8 cellular contexts compared by ENCODE assay signal in genomic region chr3:159764211-159765024, GRCh38.
DNase-seq lines count a peak whose midpoint lies in the region; ATAC-seq and TF ChIP-seq lines count a peak whose summit lies in the region.

No MANE protein-coding gene starts in this region.

- H3K4me3 ChIP-seq in CD8-positive, alpha-beta T cell (ENCODE audit: low read depth, low read length) = no peak overlapping the region
- H3K4me3 ChIP-seq in parathyroid adenoma (ENCODE audit: low read depth, low read length) = peak overlapping the region; percentile 59

- CTCF ChIA-PET in CD8-positive, alpha-beta T cell (lab: Charles Lee) = no interaction called here

- no peak overlapping the region for H3K9ac ChIP-seq in parathyroid adenoma

- H3K4me1 Mint-ChIP-seq in CD8-positive, alpha-beta T cell (ENCODE audit: low read depth) = peaks cover 13% of the 10 kb centered on the region

- no peaks in the 10 kb centered on the region for H3K36me3 ChIP-seq in CD8-positive, alpha-beta T cell (ENCODE audit: insufficient read depth, low read length)
- H3K36me3 ChIP-seq in parathyroid adenoma (ENCODE audit: control insufficient read depth, insufficient read depth, low read length) = no peaks in the 10 kb centered on the region

- H3K4me3 Mint-ChIP-seq in CD8-positive, alpha-beta T cell = peak overlapping the region; percentile 51

- H3K36me3 Mint-ChIP-seq in CD8-positive, alpha-beta T cell = no peaks in the 10 kb centered on the region

- no peak overlapping the region for H3K27ac Mint-ChIP-seq in CD8-positive, alpha-beta T cell

- peaks cover 3% of the 10 kb centered on the region for H3K4me1 ChIP-seq in CD8-positive, alpha-beta T cell (ENCODE audit: insufficient read depth, low read length)
- no peaks in the 10 kb centered on the region for H3K4me1 ChIP-seq in parathyroid adenoma

- peaks cover 13% of the 10 kb centered on the region for H3K27me3 ChIP-seq in CD8-positive, alpha-beta T cell (ENCODE audit: insufficient read depth, low read length)
- no peaks in the 10 kb centered on the region for H3K27me3 ChIP-seq in parathyroid adenoma (ENCODE audit: control insufficient read depth, insufficient read depth, low read length)

- H3K9me3 ChIP-seq in CD8-positive, alpha-beta T cell (ENCODE audit: low read length) = no peaks in the 10 kb centered on the region
- no peaks in the 10 kb centered on the region for H3K9me3 ChIP-seq in parathyroid adenoma (ENCODE audit: control insufficient read depth, low read length)

- no peaks in the 10 kb centered on the region for H3K9me3 Mint-ChIP-seq in CD8-positive, alpha-beta T cell

- intact Hi-C loops in CD8-positive, alpha-beta T cell (cut with DNase I, micrococcal nuclease) = no loop called here
- intact Hi-C loops in left cardiac atrium (cut with DNase I) = loop anchor here in 1 of 2 donors (5.0 to 10.0 kb wide), 3 partner anchors 43 to 147 kb away; no protein-coding TSS in a partner anchor

- DNase-seq in CD8-positive, alpha-beta T cell = no peak
- DNase-seq in NCI-H146 treated with DMSO at 0.1 percent for 48 hours (lab: John Stamatoyannopoulos, UW; ENCODE audit: unreplicated experiment) = peak; percentile 83
- no peak for DNase-seq in left cardiac atrium
- DNase-seq in cortex of kidney (lab: John Stamatoyannopoulos, UW) = no peak

- no peak overlapping the region for H3K27ac ChIP-seq in CD8-positive, alpha-beta T cell (ENCODE audit: low read depth, low read length)
- H3K27ac ChIP-seq in angular gyrus (ENCODE audit: low read depth, low read length) (peak overlapping the region; percentile 87), parathyroid adenoma (peak overlapping the region; percentile 42)

- H2AFZ ChIP-seq in parathyroid adenoma = peak overlapping the region; percentile 68

- POLR2A ChIA-PET in CD8-positive, alpha-beta T cell (lab: Charles Lee) = no interaction called here

- H3K79me2 ChIP-seq in parathyroid adenoma = no peaks in the 10 kb centered on the region

- peak overlapping the region; percentile 85 for H3K4me2 ChIP-seq in parathyroid adenoma (ENCODE audit: low read length)

- no peak for TF ChIP-seq CTCF in CD8-positive, alpha-beta T cell (IDR thresholded peaks at IDR 0.05)
- TF ChIP-seq CTCF in parathyroid adenoma (IDR thresholded peaks at IDR 0.05) = no peak

- no peak for ATAC-seq in CD8-positive, alpha-beta T cell
- ATAC-seq in GM19455 (IDR thresholded peaks at IDR 0.05; ENCODE audit: unreplicated experiment) (peak; percentile 1), left cardiac atrium (peak; percentile 53 to 54), HG03108 (IDR thresholded peaks at IDR 0.05; ENCODE audit: unreplicated experiment) (no peak)

- H3K27me3 Mint-ChIP-seq in CD8-positive, alpha-beta T cell (ENCODE audit: low read depth) = peaks cover 49% of the 10 kb centered on the region

Comparison
In these comparisons a context has a peak if more than half of its experiments do, and no peak if none do; other contexts are left out.
1. ATAC-seq: peak in GM19455 (single experiment) and left cardiac atrium (2 of 2); none in CD8-positive, alpha-beta T cell (single experiment) and HG03108 (single experiment).